In genomic region chr2:168773719-168774521, GRCh38 we compare ENCODE assay signal across 1 cellular context.
A peak's percentile ranks its signal among the peaks of the same experiment; 100 is the strongest.
TF ChIP-seq lines count a peak whose summit lies in the region.

No MANE protein-coding gene starts in this region.

TF ChIP-seq in K562, 482 proteins besides CTCF, POLR2A, EP300 and RAD21 (continued from another document and continues in another):
- TF ChIP-seq, protein P1, sequence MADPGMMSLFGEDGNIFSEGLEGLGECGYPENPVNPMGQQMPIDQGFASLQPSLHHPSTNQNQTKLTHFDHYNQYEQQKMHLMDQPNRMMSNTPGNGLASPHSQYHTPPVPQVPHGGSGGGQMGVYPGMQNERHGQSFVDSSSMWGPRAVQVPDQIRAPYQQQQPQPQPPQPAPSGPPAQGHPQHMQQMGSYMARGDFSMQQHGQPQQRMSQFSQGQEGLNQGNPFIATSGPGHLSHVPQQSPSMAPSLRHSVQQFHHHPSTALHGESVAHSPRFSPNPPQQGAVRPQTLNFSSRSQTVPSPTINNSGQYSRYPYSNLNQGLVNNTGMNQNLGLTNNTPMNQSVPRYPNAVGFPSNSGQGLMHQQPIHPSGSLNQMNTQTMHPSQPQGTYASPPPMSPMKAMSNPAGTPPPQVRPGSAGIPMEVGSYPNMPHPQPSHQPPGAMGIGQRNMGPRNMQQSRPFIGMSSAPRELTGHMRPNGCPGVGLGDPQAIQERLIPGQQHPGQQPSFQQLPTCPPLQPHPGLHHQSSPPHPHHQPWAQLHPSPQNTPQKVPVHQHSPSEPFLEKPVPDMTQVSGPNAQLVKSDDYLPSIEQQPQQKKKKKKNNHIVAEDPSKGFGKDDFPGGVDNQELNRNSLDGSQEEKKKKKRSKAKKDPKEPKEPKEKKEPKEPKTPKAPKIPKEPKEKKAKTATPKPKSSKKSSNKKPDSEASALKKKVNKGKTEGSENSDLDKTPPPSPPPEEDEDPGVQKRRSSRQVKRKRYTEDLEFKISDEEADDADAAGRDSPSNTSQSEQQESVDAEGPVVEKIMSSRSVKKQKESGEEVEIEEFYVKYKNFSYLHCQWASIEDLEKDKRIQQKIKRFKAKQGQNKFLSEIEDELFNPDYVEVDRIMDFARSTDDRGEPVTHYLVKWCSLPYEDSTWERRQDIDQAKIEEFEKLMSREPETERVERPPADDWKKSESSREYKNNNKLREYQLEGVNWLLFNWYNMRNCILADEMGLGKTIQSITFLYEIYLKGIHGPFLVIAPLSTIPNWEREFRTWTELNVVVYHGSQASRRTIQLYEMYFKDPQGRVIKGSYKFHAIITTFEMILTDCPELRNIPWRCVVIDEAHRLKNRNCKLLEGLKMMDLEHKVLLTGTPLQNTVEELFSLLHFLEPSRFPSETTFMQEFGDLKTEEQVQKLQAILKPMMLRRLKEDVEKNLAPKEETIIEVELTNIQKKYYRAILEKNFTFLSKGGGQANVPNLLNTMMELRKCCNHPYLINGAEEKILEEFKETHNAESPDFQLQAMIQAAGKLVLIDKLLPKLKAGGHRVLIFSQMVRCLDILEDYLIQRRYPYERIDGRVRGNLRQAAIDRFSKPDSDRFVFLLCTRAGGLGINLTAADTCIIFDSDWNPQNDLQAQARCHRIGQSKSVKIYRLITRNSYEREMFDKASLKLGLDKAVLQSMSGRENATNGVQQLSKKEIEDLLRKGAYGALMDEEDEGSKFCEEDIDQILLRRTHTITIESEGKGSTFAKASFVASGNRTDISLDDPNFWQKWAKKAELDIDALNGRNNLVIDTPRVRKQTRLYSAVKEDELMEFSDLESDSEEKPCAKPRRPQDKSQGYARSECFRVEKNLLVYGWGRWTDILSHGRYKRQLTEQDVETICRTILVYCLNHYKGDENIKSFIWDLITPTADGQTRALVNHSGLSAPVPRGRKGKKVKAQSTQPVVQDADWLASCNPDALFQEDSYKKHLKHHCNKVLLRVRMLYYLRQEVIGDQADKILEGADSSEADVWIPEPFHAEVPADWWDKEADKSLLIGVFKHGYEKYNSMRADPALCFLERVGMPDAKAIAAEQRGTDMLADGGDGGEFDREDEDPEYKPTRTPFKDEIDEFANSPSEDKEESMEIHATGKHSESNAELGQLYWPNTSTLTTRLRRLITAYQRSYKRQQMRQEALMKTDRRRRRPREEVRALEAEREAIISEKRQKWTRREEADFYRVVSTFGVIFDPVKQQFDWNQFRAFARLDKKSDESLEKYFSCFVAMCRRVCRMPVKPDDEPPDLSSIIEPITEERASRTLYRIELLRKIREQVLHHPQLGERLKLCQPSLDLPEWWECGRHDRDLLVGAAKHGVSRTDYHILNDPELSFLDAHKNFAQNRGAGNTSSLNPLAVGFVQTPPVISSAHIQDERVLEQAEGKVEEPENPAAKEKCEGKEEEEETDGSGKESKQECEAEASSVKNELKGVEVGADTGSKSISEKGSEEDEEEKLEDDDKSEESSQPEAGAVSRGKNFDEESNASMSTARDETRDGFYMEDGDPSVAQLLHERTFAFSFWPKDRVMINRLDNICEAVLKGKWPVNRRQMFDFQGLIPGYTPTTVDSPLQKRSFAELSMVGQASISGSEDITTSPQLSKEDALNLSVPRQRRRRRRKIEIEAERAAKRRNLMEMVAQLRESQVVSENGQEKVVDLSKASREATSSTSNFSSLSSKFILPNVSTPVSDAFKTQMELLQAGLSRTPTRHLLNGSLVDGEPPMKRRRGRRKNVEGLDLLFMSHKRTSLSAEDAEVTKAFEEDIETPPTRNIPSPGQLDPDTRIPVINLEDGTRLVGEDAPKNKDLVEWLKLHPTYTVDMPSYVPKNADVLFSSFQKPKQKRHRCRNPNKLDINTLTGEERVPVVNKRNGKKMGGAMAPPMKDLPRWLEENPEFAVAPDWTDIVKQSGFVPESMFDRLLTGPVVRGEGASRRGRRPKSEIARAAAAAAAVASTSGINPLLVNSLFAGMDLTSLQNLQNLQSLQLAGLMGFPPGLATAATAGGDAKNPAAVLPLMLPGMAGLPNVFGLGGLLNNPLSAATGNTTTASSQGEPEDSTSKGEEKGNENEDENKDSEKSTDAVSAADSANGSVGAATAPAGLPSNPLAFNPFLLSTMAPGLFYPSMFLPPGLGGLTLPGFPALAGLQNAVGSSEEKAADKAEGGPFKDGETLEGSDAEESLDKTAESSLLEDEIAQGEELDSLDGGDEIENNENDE (IDR thresholded peaks at IDR 0.05; ENCODE audit: low read depth, low read length): no peak
- TF ChIP-seq ZNF140 (CRISPR knock-in tag; IDR thresholded peaks at IDR 0.05): no peak
- no peak for TF ChIP-seq POLR3G (IDR thresholded peaks at IDR 0.05; ENCODE audit: extremely low read depth, insufficient read length, insufficient replicate concordance)
- TF ChIP-seq IRF2 (CRISPR knock-in tag; IDR thresholded peaks at IDR 0.05): no peak
- TF ChIP-seq FOXK1 (CRISPR knock-in tag; IDR thresholded peaks at IDR 0.05; ENCODE audit: borderline replicate concordance): peak; percentile 18; the same call in 1 of the 2 replicates
- TF ChIP-seq, protein P2, sequence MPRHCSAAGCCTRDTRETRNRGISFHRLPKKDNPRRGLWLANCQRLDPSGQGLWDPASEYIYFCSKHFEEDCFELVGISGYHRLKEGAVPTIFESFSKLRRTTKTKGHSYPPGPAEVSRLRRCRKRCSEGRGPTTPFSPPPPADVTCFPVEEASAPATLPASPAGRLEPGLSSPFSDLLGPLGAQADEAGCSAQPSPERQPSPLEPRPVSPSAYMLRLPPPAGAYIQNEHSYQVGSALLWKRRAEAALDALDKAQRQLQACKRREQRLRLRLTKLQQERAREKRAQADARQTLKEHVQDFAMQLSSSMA (CRISPR knock-in tag; IDR thresholded peaks at IDR 0.05): no peak
- TF ChIP-seq PHF8 (IDR thresholded peaks at IDR 0.05; ENCODE audit: borderline replicate concordance, low read length): no peak
- TF ChIP-seq NFE2 (IDR thresholded peaks at IDR 0.05; ENCODE audit: low read depth): peak; percentile 60
- TF ChIP-seq CC2D1A (IDR thresholded peaks at IDR 0.05): peak; percentile 98
- TF ChIP-seq GATA2 (CRISPR knock-in tag; IDR thresholded peaks at IDR 0.05): peak; percentile 96
- peak; percentile 92 for TF ChIP-seq L3MBTL2 (IDR thresholded peaks at IDR 0.05)
- peak; percentile 34; the same call in 1 of the 2 replicates for TF ChIP-seq PKNOX1 (IDR thresholded peaks at IDR 0.05)
- TF ChIP-seq XRCC3 (IDR thresholded peaks at IDR 0.05): peak; percentile 52; the same call in 1 of the 2 replicates
- peak; percentile 96 for TF ChIP-seq ZNF766 (CRISPR knock-in tag; conservative IDR thresholded peaks at IDR 0.05)
- TF ChIP-seq, protein P3, sequence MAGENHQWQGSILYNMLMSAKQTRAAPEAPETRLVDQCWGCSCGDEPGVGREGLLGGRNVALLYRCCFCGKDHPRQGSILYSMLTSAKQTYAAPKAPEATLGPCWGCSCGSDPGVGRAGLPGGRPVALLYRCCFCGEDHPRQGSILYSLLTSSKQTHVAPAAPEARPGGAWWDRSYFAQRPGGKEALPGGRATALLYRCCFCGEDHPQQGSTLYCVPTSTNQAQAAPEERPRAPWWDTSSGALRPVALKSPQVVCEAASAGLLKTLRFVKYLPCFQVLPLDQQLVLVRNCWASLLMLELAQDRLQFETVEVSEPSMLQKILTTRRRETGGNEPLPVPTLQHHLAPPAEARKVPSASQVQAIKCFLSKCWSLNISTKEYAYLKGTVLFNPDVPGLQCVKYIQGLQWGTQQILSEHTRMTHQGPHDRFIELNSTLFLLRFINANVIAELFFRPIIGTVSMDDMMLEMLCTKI (IDR thresholded peaks at IDR 0.05; ENCODE audit: partially characterized antibody): no peak
- TF ChIP-seq ZBTB1 (CRISPR knock-in tag; IDR thresholded peaks at IDR 0.05; ENCODE audit: borderline replicate concordance, low read depth): no peak
- no peak for TF ChIP-seq STAG1 (CRISPR knock-in tag; IDR thresholded peaks at IDR 0.05; ENCODE audit: borderline replicate concordance)
- TF ChIP-seq, protein P4, sequence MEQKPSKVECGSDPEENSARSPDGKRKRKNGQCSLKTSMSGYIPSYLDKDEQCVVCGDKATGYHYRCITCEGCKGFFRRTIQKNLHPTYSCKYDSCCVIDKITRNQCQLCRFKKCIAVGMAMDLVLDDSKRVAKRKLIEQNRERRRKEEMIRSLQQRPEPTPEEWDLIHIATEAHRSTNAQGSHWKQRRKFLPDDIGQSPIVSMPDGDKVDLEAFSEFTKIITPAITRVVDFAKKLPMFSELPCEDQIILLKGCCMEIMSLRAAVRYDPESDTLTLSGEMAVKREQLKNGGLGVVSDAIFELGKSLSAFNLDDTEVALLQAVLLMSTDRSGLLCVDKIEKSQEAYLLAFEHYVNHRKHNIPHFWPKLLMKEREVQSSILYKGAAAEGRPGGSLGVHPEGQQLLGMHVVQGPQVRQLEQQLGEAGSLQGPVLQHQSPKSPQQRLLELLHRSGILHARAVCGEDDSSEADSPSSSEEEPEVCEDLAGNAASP (IDR thresholded peaks at IDR 0.05): no peak
- TF ChIP-seq, protein P5, sequence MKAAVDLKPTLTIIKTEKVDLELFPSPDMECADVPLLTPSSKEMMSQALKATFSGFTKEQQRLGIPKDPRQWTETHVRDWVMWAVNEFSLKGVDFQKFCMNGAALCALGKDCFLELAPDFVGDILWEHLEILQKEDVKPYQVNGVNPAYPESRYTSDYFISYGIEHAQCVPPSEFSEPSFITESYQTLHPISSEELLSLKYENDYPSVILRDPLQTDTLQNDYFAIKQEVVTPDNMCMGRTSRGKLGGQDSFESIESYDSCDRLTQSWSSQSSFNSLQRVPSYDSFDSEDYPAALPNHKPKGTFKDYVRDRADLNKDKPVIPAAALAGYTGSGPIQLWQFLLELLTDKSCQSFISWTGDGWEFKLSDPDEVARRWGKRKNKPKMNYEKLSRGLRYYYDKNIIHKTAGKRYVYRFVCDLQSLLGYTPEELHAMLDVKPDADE (conservative IDR thresholded peaks at IDR 0.05; ENCODE audit: control insufficient read depth, low read depth, low read length): no peak
- peak; percentile 60; the same call in 1 of the 2 replicates for TF ChIP-seq DDX20 (tag; IDR thresholded peaks at IDR 0.05; ENCODE audit: low read depth)
- TF ChIP-seq ZNF311 (CRISPR knock-in tag; IDR thresholded peaks at IDR 0.05): peak; percentile 82
- TF ChIP-seq, protein P6, sequence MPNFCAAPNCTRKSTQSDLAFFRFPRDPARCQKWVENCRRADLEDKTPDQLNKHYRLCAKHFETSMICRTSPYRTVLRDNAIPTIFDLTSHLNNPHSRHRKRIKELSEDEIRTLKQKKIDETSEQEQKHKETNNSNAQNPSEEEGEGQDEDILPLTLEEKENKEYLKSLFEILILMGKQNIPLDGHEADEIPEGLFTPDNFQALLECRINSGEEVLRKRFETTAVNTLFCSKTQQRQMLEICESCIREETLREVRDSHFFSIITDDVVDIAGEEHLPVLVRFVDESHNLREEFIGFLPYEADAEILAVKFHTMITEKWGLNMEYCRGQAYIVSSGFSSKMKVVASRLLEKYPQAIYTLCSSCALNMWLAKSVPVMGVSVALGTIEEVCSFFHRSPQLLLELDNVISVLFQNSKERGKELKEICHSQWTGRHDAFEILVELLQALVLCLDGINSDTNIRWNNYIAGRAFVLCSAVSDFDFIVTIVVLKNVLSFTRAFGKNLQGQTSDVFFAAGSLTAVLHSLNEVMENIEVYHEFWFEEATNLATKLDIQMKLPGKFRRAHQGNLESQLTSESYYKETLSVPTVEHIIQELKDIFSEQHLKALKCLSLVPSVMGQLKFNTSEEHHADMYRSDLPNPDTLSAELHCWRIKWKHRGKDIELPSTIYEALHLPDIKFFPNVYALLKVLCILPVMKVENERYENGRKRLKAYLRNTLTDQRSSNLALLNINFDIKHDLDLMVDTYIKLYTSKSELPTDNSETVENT (CRISPR knock-in tag; IDR thresholded peaks at IDR 0.05): no peak
- TF ChIP-seq, protein P7, sequence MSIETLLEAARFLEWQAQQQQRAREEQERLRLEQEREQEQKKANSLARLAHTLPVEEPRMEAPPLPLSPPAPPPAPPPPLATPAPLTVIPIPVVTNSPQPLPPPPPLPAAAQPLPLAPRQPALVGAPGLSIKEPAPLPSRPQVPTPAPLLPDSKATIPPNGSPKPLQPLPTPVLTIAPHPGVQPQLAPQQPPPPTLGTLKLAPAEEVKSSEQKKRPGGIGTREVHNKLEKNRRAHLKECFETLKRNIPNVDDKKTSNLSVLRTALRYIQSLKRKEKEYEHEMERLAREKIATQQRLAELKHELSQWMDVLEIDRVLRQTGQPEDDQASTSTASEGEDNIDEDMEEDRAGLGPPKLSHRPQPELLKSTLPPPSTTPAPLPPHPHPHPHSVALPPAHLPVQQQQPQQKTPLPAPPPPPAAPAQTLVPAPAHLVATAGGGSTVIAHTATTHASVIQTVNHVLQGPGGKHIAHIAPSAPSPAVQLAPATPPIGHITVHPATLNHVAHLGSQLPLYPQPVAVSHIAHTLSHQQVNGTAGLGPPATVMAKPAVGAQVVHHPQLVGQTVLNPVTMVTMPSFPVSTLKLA (conservative IDR thresholded peaks at IDR 0.05): peak; percentile 95
- no peak for TF ChIP-seq SP2 (IDR thresholded peaks at IDR 0.05; ENCODE audit: extremely low read depth, low read depth, low read length, poor library complexity, severe bottlenecking)
- peak; percentile 66; the same call in 1 of the 2 replicates for TF ChIP-seq LCOR (CRISPR knock-in tag; IDR thresholded peaks at IDR 0.05)
- peak; percentile 97 to 99 for TF ChIP-seq FOXK2 (conservative IDR thresholded peaks at IDR 0.05 in 1 of 2, IDR thresholded peaks at IDR 0.05 in 1 of 2; ENCODE audit: low read depth in 2 of 2)
- TF ChIP-seq KDM2B (CRISPR knock-in tag; IDR thresholded peaks at IDR 0.05): no peak
- TF ChIP-seq CXXC5 (CRISPR knock-in tag; IDR thresholded peaks at IDR 0.05): peak; percentile 72
- TF ChIP-seq, protein P8, sequence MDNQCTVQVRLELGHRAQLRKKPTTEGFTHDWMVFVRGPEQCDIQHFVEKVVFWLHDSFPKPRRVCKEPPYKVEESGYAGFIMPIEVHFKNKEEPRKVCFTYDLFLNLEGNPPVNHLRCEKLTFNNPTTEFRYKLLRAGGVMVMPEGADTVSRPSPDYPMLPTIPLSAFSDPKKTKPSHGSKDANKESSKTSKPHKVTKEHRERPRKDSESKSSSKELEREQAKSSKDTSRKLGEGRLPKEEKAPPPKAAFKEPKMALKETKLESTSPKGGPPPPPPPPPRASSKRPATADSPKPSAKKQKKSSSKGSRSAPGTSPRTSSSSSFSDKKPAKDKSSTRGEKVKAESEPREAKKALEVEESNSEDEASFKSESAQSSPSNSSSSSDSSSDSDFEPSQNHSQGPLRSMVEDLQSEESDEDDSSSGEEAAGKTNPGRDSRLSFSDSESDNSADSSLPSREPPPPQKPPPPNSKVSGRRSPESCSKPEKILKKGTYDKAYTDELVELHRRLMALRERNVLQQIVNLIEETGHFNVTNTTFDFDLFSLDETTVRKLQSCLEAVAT (IDR thresholded peaks at IDR 0.05): peak; percentile 45 to 96; a peak in 3 of 4 replicates
- TF ChIP-seq ZNF785 (CRISPR knock-in tag; IDR thresholded peaks at IDR 0.05): no peak
- peak; percentile 98 for TF ChIP-seq FOXM1 (IDR thresholded peaks at IDR 0.05; ENCODE audit: low read depth)
- no peak for TF ChIP-seq FOXM1 (CRISPR knock-in tag; IDR thresholded peaks at IDR 0.05; ENCODE audit: low read depth)
- TF ChIP-seq GATAD2A (IDR thresholded peaks at IDR 0.05): peak; percentile 99
- peak; percentile 83; the same call in 1 of the 2 replicates for TF ChIP-seq SMAD3 (CRISPR knock-in tag; conservative IDR thresholded peaks at IDR 0.05)
- no peak for TF ChIP-seq ZNF445 (CRISPR knock-in tag; IDR thresholded peaks at IDR 0.05; ENCODE audit: low read depth)
